In genomic region chr3:117688583-117688982, GRCh38 we compare ENCODE assay signal across 16 cellular contexts.
DNase-seq lines count a peak whose midpoint lies in the region; ATAC-seq and TF ChIP-seq lines count a peak whose summit lies in the region.
"Had no signal": no experiment of that assay in that cellular context is flagged by ENCODE, and none has a peak within 500 bp of the region (broad histone marks: within the 10 kb centered on the region; RNA-seq: fewer than 3 reads in every experiment).

No MANE protein-coding gene starts in this region.

- H3K79me2 ChIP-seq in parathyroid adenoma = no peaks in the 10 kb centered on the region

- H3K4me3 ChIP-seq in LNCaP clone FGC (ENCODE audit: low read depth, low read length) (no peak overlapping the region), parathyroid adenoma (ENCODE audit: low read depth, low read length) (no peak overlapping the region)
- H3K4me3 ChIP-seq: ascending aorta, thyroid gland had no signal

- TF ChIP-seq CTCF in LNCaP clone FGC (IDR thresholded peaks at IDR 0.05; ENCODE audit: control insufficient read depth, extremely low read depth, insufficient read depth) = no peak
- TF ChIP-seq CTCF in parathyroid adenoma (IDR thresholded peaks at IDR 0.05) = no peak

- H3K4me2 ChIP-seq in parathyroid adenoma (ENCODE audit: low read length) = peak overlapping the region; percentile 19

- DNase-seq in LNCaP clone FGC (ENCODE audit: low read depth) = peak; percentile 75
- peak; percentile 82 for DNase-seq in NCI-H2029 treated with DMSO at 0.1 percent for 48 hours (lab: John Stamatoyannopoulos, UW)
- peak; percentile 46 for DNase-seq in NCI-H748 (lab: John Stamatoyannopoulos, UW; ENCODE audit: unreplicated experiment)
- DNase-seq in NOMO-1 (lab: John Stamatoyannopoulos, UW; ENCODE audit: unreplicated experiment in 2 of 2) = no peak
- no peak for DNase-seq in stimulated activated CD4-positive, alpha-beta T cell treated with anti-CD3 and anti-CD28 coated beads, Interleukin-4, amount 100 ng/mL, for 24 hours
- DNase-seq in activated CD4-positive, alpha-beta T cell treated with anti-CD3 and anti-CD28 coated beads, Interleukin-2, amount 50 U/mL, for 4 hours = no peak
- DNase-seq: activated naive CD4-positive, alpha-beta T cell treated with anti-CD3 and anti-CD28 coated beads for 36 hours; AML-193; foreskin keratinocyte; OCI-M1; T1000; thyroid gland had no signal

- H3K9ac ChIP-seq in parathyroid adenoma = no peak overlapping the region

- H3K4me1 ChIP-seq in parathyroid adenoma = peaks cover 2% of the 10 kb centered on the region
- H3K4me1 ChIP-seq: ascending aorta, foreskin keratinocyte, thyroid gland had no signal

- ATAC-seq in GM21390 (IDR thresholded peaks at IDR 0.05; ENCODE audit: unreplicated experiment) = no peak
- ATAC-seq: foreskin keratinocyte, left lobe of liver had no signal

- no peak overlapping the region for H3K27ac ChIP-seq in parathyroid adenoma
- H3K27ac ChIP-seq: ascending aorta, foreskin keratinocyte, thyroid gland had no signal

- no peaks in the 10 kb centered on the region for H3K9me3 ChIP-seq in parathyroid adenoma (ENCODE audit: control insufficient read depth, low read length)
- H3K9me3 ChIP-seq: ascending aorta, thyroid gland had no signal

- no peaks in the 10 kb centered on the region for H3K27me3 ChIP-seq in parathyroid adenoma (ENCODE audit: control insufficient read depth, insufficient read depth, low read length)
- H3K27me3 ChIP-seq: ascending aorta, foreskin keratinocyte, thyroid gland had no signal

- no peak overlapping the region for H2AFZ ChIP-seq in parathyroid adenoma

- no peaks in the 10 kb centered on the region for H3K36me3 ChIP-seq in parathyroid adenoma (ENCODE audit: control insufficient read depth, insufficient read depth, low read length)
- H3K36me3 ChIP-seq: ascending aorta, thyroid gland had no signal

Comparison
In these comparisons a context has a peak if more than half of its experiments do, and no peak if none do; other contexts are left out.
1. DNase-seq: peak in LNCaP clone FGC (single experiment), NCI-H2029 treated with DMSO at 0.1 percent for 48 hours (single experiment) and NCI-H748 (single experiment); none in NOMO-1 (0 of 2), stimulated activated CD4-positive, alpha-beta T cell treated with anti-CD3 and anti-CD28 coated beads, Interleukin-4, amount 100 ng/mL, for 24 hours (single experiment) and activated CD4-positive, alpha-beta T cell treated with anti-CD3 and anti-CD28 coated beads, Interleukin-2, amount 50 U/mL, for 4 hours (0 of 2).